ENCODE assay signal across 11 cellular contexts in the genomic region with DNA sequence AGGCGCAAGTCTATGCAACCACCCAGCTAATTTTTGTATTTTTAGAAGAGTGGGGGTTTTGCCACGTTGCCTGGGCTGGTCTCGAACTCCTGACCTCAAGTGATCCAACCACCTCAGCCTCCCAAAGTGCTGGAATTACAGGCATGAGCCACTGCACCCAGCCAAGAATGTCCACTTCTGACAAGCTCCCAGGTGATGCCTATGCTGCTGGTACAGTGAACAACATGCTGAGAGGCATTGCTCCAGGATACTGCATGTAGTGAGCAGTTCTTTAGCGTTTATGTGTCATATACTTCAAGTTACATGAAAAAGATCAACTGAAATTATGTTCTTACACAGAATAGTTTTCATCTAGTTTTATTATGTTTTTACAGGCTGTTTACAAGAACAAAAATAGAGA.
"Had no signal": no experiment of that assay in that cellular context is flagged by ENCODE, and none has a peak within 500 bp of the region (broad histone marks: within the 10 kb centered on the region; RNA-seq: fewer than 3 reads in every experiment).

No MANE protein-coding gene starts in this region.

- H3K4me1 ChIP-seq: HAP-1 had no signal

- DNase-seq: GM23248, GOT3, H7, H9, HCEC 1CT, HFFc6 had no signal

- H3K27ac ChIP-seq: GM23248 had no signal

- H3K9ac ChIP-seq: GM23248 had no signal

- ATAC-seq: GM23338, HCT116 had no signal

- H3K9me3 ChIP-seq: HAP-1 had no signal

- H3K4me2 ChIP-seq: GM23338 had no signal

- H3K36me3 ChIP-seq: HAP-1 had no signal

- H3K27ac Mint-ChIP-seq: GM23338, HFFc6 had no signal

- H3K4me3 Mint-ChIP-seq: GM23338, H9, HFFc6 had no signal

- H3K9me3 Mint-ChIP-seq: GM23338, H9, HFFc6 had no signal

- H2AFZ ChIP-seq: GM23248, GM23338 had no signal

- H3K4me3 ChIP-seq: GM23248, GM23338, HAP-1 had no signal

- FAIRE-seq: H1, H54 had no signal
